ENCODE assay signal across 8 cellular contexts in the genomic region with DNA sequence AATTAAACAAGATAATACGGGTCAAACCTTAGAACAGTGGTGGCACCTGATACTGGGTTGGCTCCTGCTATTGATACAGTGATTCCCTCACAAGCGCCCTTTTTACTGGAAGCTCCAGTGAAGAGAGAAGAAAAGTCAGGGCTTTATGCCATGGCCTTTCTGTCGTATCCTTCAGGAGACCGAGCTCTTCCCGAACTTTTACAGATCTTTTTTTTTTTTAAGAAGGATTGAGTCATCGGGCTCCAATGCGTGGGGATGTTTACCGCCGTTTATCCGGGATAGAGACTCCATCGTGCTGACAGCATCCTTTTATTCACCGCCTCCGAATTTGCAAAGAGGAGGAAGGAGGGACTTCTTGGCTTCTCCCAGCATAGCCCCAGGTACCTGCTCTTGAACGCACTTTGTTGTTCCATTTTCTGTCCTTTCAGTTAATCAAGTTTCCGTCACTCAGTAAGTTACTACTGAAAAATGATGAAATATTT. TPM values are rescaled to one million over a fixed set of nuclear protein-coding genes. Genes with fewer than 3 reads are reported as not detected.
DNase-seq lines count a peak whose midpoint lies in the region; ATAC-seq, FAIRE-seq and TF ChIP-seq lines count a peak whose summit lies in the region.

No MANE protein-coding gene starts in this region.

- no peaks in the 10 kb centered on the region for H3K27me3 ChIP-seq in endothelial cell of umbilical vein (ENCODE audit: control insufficient read depth in 2 of 2, insufficient read depth in 2 of 2, low read length in 2 of 2)
- H3K27me3 ChIP-seq in muscle layer of duodenum (ENCODE audit: low read depth, low read length) = no peaks in the 10 kb centered on the region

- TF ChIP-seq POLR2A in endothelial cell of umbilical vein (IDR thresholded peaks at IDR 0.05; ENCODE audit: low read depth, low read length) = no peak

- CTCF ChIA-PET in endothelial cell of umbilical vein (lab: Charles Lee) = interaction anchor here (0.6 to 1.3 kb wide), 6 partner anchors 48 to 358 kb away, joined by 3 to 5 read pairs (median 3); a partner anchor contains a TSS

- peaks cover 8% of the 10 kb centered on the region; the same call in 1 of the 2 replicates for H3K36me3 ChIP-seq in ES-I3 (ENCODE audit: insufficient read depth, low read length)
- H3K36me3 ChIP-seq in SK-N-MC (ENCODE audit: insufficient read depth, low read length) = peaks cover 42% of the 10 kb centered on the region
- no peaks in the 10 kb centered on the region for H3K36me3 ChIP-seq in endothelial cell of umbilical vein (ENCODE audit: control insufficient read depth in 2 of 2, extremely low read depth in 1 of 2, insufficient read depth in 2 of 2, low read length in 2 of 2)
- H3K36me3 ChIP-seq in muscle layer of duodenum (ENCODE audit: control insufficient read depth in 1 of 2, insufficient read depth in 2 of 2, low read length in 2 of 2) = peaks cover 9 to 29% of the 10 kb centered on the region in 2 donors

- TF ChIP-seq CTCF in endothelial cell of umbilical vein (IDR thresholded peaks at IDR 0.05; ENCODE audit: extremely low read depth in 1 of 2, insufficient read depth in 1 of 2, low read depth in 1 of 2, low read length in 2 of 2) = no peak

- peaks cover 7% of the 10 kb centered on the region for H3K79me2 ChIP-seq in endothelial cell of umbilical vein (ENCODE audit: control insufficient read depth, insufficient read depth, low read length)

- H3K4me3 ChIP-seq in SK-N-MC (peak overlapping the region; percentile 96), endothelial cell of umbilical vein (replicated peaks in 1 of 3; ENCODE audit: insufficient read depth in 1 of 3, low read depth in 1 of 3, low read length in 3 of 3) (peak overlapping the region; percentile 82 to 99 (median 98)), muscle layer of duodenum (ENCODE audit: low read depth in 1 of 2, low read length in 2 of 2) (peak overlapping the region; percentile 80 to 97)

- intact Hi-C loops in endothelial cell of umbilical vein (cut with micrococcal nuclease) = loop anchor here (1.0 to 5.0 kb wide), 10 partner anchors 46 to 288 kb away; a partner anchor contains a TSS

- DNase-seq in SK-N-MC (ENCODE audit: low read depth, low spot score) = no peak
- DNase-seq in endothelial cell of umbilical vein (ENCODE audit: low read depth, low spot score) = peak; percentile 58
- no peak for DNase-seq in GM19238 (ENCODE audit: insufficient read length, low spot score)

- FAIRE-seq in endothelial cell of umbilical vein (lab: Jason Lieb, UNC) = no peak

- dilution Hi-C loops in endothelial cell of umbilical vein (cut with MboI; ENCODE audit: extremely low pct_ligation_motif_present, low sequenced_read_pairs) = no loop called here

- H3K9ac ChIP-seq in ES-I3 (ENCODE audit: low read depth, low read length) = peak overlapping the region; percentile 82
- H3K9ac ChIP-seq in SK-N-MC (ENCODE audit: insufficient read length) = peak overlapping the region; percentile 90
- H3K9ac ChIP-seq in endothelial cell of umbilical vein (replicated peaks; ENCODE audit: extremely low read depth, insufficient read depth, low read length) = peak overlapping the region; percentile 83

- H3K4me2 ChIP-seq in endothelial cell of umbilical vein (ENCODE audit: insufficient read depth, low read length) = peak overlapping the region; percentile 98

- BruUV-seq in endothelial cell of umbilical vein (replicated peaks; lab: Mats Ljungman, UMichigan) = TSS peak; percentile 52

- H3K27ac ChIP-seq in SK-N-MC (peak overlapping the region; percentile 85; the same call in 1 of the 2 replicates), endothelial cell of umbilical vein (ENCODE audit: insufficient read depth, low read depth, low read length) (peak overlapping the region; percentile 71), muscle layer of duodenum (ENCODE audit: low read length) (peak overlapping the region; percentile 96)

- no peaks in the 10 kb centered on the region for H3K4me1 ChIP-seq in ES-I3 (ENCODE audit: insufficient read depth, low read length)
- H3K4me1 ChIP-seq in endothelial cell of umbilical vein (ENCODE audit: control insufficient read depth, extremely low read depth, insufficient read depth, low read length) = peaks cover 11% of the 10 kb centered on the region
- peaks cover 0 to 9% of the 10 kb centered on the region in 2 donors for H3K4me1 ChIP-seq in muscle layer of duodenum (ENCODE audit: control insufficient read depth in 1 of 2, insufficient read depth in 2 of 2, low read length in 2 of 2)

- H4K20me1 ChIP-seq in endothelial cell of umbilical vein (replicated peaks; ENCODE audit: control insufficient read depth, extremely low read depth, insufficient read depth, low read length) = no peaks in the 10 kb centered on the region

- POLR2A ChIA-PET in endothelial cell of umbilical vein (lab: Charles Lee) = interaction anchor here (0.6 to 0.7 kb wide), 2 partner anchors 46 kb away, joined by 5 to 7 read pairs; no protein-coding TSS in a partner anchor

- ATAC-seq in HG02852 (IDR thresholded peaks at IDR 0.05; ENCODE audit: unreplicated experiment) = peak; percentile 12
- no peak for ATAC-seq in HG03460 (IDR thresholded peaks at IDR 0.05; ENCODE audit: unreplicated experiment)
- no peak for ATAC-seq in HG03457 (IDR thresholded peaks at IDR 0.05; ENCODE audit: unreplicated experiment)

- peak overlapping the region; percentile 90 for H2AFZ ChIP-seq in endothelial cell of umbilical vein (ENCODE audit: low read depth, low read length)

- H3K9me1 ChIP-seq in endothelial cell of umbilical vein (replicated peaks; ENCODE audit: control insufficient read depth, extremely low read depth, insufficient read depth, low read length) = no peaks in the 10 kb centered on the region

- H3K9me3 ChIP-seq in ES-I3 (ENCODE audit: control insufficient read depth, insufficient read depth, low read length) (no peaks in the 10 kb centered on the region), SK-N-MC (ENCODE audit: low read depth, low read length) (peaks cover 3% of the 10 kb centered on the region; the same call in 1 of the 2 replicates), endothelial cell of umbilical vein (replicated peaks; ENCODE audit: control insufficient read depth, insufficient read depth, low read length) (no peaks in the 10 kb centered on the region), muscle layer of duodenum (ENCODE audit: control insufficient read depth in 1 of 2, low read length in 2 of 2) (peaks cover 0 to 3% of the 10 kb centered on the region in 2 donors)

TF ChIP-seq in endothelial cell of umbilical vein, 7 proteins besides CTCF, POLR2A, EP300 and RAD21:
- TF ChIP-seq, protein P1, sequence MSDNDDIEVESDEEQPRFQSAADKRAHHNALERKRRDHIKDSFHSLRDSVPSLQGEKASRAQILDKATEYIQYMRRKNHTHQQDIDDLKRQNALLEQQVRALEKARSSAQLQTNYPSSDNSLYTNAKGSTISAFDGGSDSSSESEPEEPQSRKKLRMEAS (IDR thresholded peaks at IDR 0.05; ENCODE audit: insufficient read depth, insufficient read length) = no peak
- no peak for TF ChIP-seq EZH2 (IDR thresholded peaks at IDR 0.05; ENCODE audit: borderline replicate concordance, low read depth, low read length, severe bottlenecking)
- TF ChIP-seq POLR2AphosphoS5 (IDR thresholded peaks at IDR 0.05; ENCODE audit: insufficient read depth, low read depth, low read length) = no peak
- no peak for TF ChIP-seq FOS (IDR thresholded peaks at IDR 0.05; ENCODE audit: borderline replicate concordance, insufficient read depth, low read length)
- TF ChIP-seq MYC (IDR thresholded peaks at IDR 0.05; ENCODE audit: low read depth, low read length) = no peak
- no peak for TF ChIP-seq JUN (IDR thresholded peaks at IDR 0.05; ENCODE audit: borderline replicate concordance, insufficient read depth, insufficient read length, low read depth)
- no peak for TF ChIP-seq GATA2 (IDR thresholded peaks at IDR 0.05; ENCODE audit: insufficient read depth, insufficient read length, low read depth, low read length)

RNA-seq across cellular contexts. Expression of a gene that starts 0.6 kb away (rescaled TPM):
- 17.2 and 17.8 TPM in 2 replicates for total RNA-seq in endothelial cell of umbilical vein
- polyA plus RNA-seq in endothelial cell of umbilical vein = 2.8 and 3.4 TPM in 2 replicates
- 5.2 and 5.7 TPM in 2 replicates for polyA plus RNA-seq in endothelial cell of umbilical vein (2011; cell fraction: cytosol; rRNA removed)
- polyA plus RNA-seq in endothelial cell of umbilical vein (2011; cell fraction: nucleus; rRNA removed) = 6.4 and 7.7 TPM in 2 replicates
- polyA plus RNA-seq in endothelial cell of umbilical vein (2012) = 10.0 and 13.5 TPM in 2 replicates
- polyA minus RNA-seq in endothelial cell of umbilical vein = 15.6 and 17.8 TPM in 2 replicates
- polyA minus RNA-seq in endothelial cell of umbilical vein (2011; cell fraction: cytosol; rRNA and poly(A)+ RNA removed) = 5.0 TPM
- polyA minus RNA-seq in endothelial cell of umbilical vein (2011; cell fraction: nucleus; rRNA and poly(A)+ RNA removed) = 14.9 and 25.8 TPM in 2 replicates

RNA-seq across cellular contexts. Expression of a gene that starts 46.8 kb away (rescaled TPM):
- total RNA-seq in endothelial cell of umbilical vein = 0.76 and 0.88 TPM in 2 replicates
- polyA plus RNA-seq in endothelial cell of umbilical vein = 0.15 and 0.25 TPM in 2 replicates
- 0.27 TPM in 2 replicates for polyA plus RNA-seq in endothelial cell of umbilical vein (2011; cell fraction: cytosol; rRNA removed)
- polyA plus RNA-seq in endothelial cell of umbilical vein (2011; cell fraction: nucleus; rRNA removed) = 0.40 and 0.48 TPM in 2 replicates
- 0.41 and 1.1 TPM in 2 replicates for polyA plus RNA-seq in endothelial cell of umbilical vein (2012)
- polyA minus RNA-seq in endothelial cell of umbilical vein = 0.55 and 0.73 TPM in 2 replicates
- polyA minus RNA-seq in endothelial cell of umbilical vein (2011; cell fraction: cytosol; rRNA and poly(A)+ RNA removed) = not detected
- 0.29 and 0.91 TPM in 2 replicates for polyA minus RNA-seq in endothelial cell of umbilical vein (2011; cell fraction: nucleus; rRNA and poly(A)+ RNA removed)

RNA-seq across cellular contexts. Expression of a gene that starts 48.0 kb away (rescaled TPM):
- 19.7 and 19.8 TPM in 2 replicates for total RNA-seq in endothelial cell of umbilical vein
- polyA plus RNA-seq in endothelial cell of umbilical vein = 5.9 and 8.8 TPM in 2 replicates
- 9.8 and 11.8 TPM in 2 replicates for polyA plus RNA-seq in endothelial cell of umbilical vein (2011; cell fraction: cytosol; rRNA removed)
- 22.6 and 24.1 TPM in 2 replicates for polyA plus RNA-seq in endothelial cell of umbilical vein (2011; cell fraction: nucleus; rRNA removed)
- 15.7 and 17.2 TPM in 2 replicates for polyA plus RNA-seq in endothelial cell of umbilical vein (2012)
- 6.6 and 9.7 TPM in 2 replicates for polyA minus RNA-seq in endothelial cell of umbilical vein
- polyA minus RNA-seq in endothelial cell of umbilical vein (2011; cell fraction: cytosol; rRNA and poly(A)+ RNA removed) = 4.0 TPM
- polyA minus RNA-seq in endothelial cell of umbilical vein (2011; cell fraction: nucleus; rRNA and poly(A)+ RNA removed) = 13.1 and 14.2 TPM in 2 replicates
